Comparison of ENCODE assay signal across 22 cellular contexts in genomic region chr2:26333286-26333685, GRCh38. TPM values are rescaled to one million over a fixed set of nuclear protein-coding genes. Genes with fewer than 3 reads are reported as not detected.
DNase-seq lines count a peak whose midpoint lies in the region; ATAC-seq, FAIRE-seq and TF ChIP-seq lines count a peak whose summit lies in the region.
"Had no signal": no experiment of that assay in that cellular context is flagged by ENCODE, and none has a peak within 500 bp of the region (broad histone marks: within the 10 kb centered on the region; RNA-seq: fewer than 3 reads in every experiment).

No MANE protein-coding gene starts in this region.

- H3K27me3 Mint-ChIP-seq in activated CD4-positive, alpha-beta T cell treated with anti-CD3 and anti-CD28 coated beads for 36 hours, result no peaks in the 10 kb centered on the region
- H3K27me3 Mint-ChIP-seq: CD4-positive, CD25-positive, alpha-beta regulatory T cell had no signal

- H2AFZ ChIP-seq in OCI-LY7 (ENCODE audit: low read length), result no peak overlapping the region
- H2AFZ ChIP-seq: GM23338, PC-9 had no signal

- H4K20me1 ChIP-seq in OCI-LY7 (ENCODE audit: insufficient read depth, low read length), result no peaks in the 10 kb centered on the region

- H3K4me1 Mint-ChIP-seq in activated CD4-positive, alpha-beta T cell treated with anti-CD3 and anti-CD28 coated beads for 36 hours, result peaks cover 23% of the 10 kb centered on the region

- peak overlapping the region; percentile 21; the same call in 2 of the 3 replicates for H3K4me2 ChIP-seq in A549
- no peak overlapping the region for H3K4me2 ChIP-seq in OCI-LY7 (ENCODE audit: low read length)
- H3K4me2 ChIP-seq: GM23338, PC-9 had no signal

- no peaks in the 10 kb centered on the region for H3K9me3 Mint-ChIP-seq in activated CD4-positive, alpha-beta T cell treated with anti-CD3 and anti-CD28 coated beads for 36 hours (ENCODE audit: low read depth)
- H3K9me3 Mint-ChIP-seq: CD4-positive, CD25-positive, alpha-beta regulatory T cell; GM23338 had no signal

- no peak overlapping the region for H3K4me3 Mint-ChIP-seq in activated CD4-positive, alpha-beta T cell treated with anti-CD3 and anti-CD28 coated beads for 36 hours
- H3K4me3 Mint-ChIP-seq: GM23338 had no signal

- DNase-seq in A549 (ENCODE audit: low read depth in 1 of 2, low spot score in 1 of 2) (no peak), COLO668 (lab: John Stamatoyannopoulos, UW; ENCODE audit: unreplicated experiment) (peak; percentile 30), NCI-H748 treated with DMSO at 0.1 percent for 48 hours (lab: John Stamatoyannopoulos, UW) (peak; percentile 5), kidney tubule cell (ENCODE audit: low spot score) (peak; percentile 79), OCI-LY7 (ENCODE audit: low spot score) (no peak), activated gamma-delta T cell treated with Interleukin-2 at 50 U/mL for 16 hours (no peak), esophagus muscularis mucosa (ENCODE audit: extremely low spot score) (no peak)
- DNase-seq in activated CD4-positive, alpha-beta T cell treated with anti-CD3 and anti-CD28 coated beads for 36 hours, result no peak
- DNase-seq: CD4-positive, CD25-positive, alpha-beta regulatory T cell; DND-41; GDM1; NCI-H1417 treated with DMSO at 0.1 percent for 48 hours; NCI-H1930; NCI-H226; NCI-H524 treated with DMSO at 0.1 percent for 48 hours; PC-9 had no signal

- no peaks in the 10 kb centered on the region for H3K79me2 ChIP-seq in OCI-LY7 (ENCODE audit: insufficient read depth, low read depth, low read length)

- H3K9me2 ChIP-seq in OCI-LY7 (ENCODE audit: insufficient read depth, low read length), result 0 out of 2 replicates have a peak, but pooled peaks cover 3% of the 10 kb centered on the region

- intact Hi-C loops in OCI-LY7 (cut with micrococcal nuclease; ENCODE audit: unreplicated experiment) (loop anchor here (5.0 kb wide), 1 partner anchor 96 kb away; no protein-coding TSS in a partner anchor), esophagus muscularis mucosa (cut with DNase I) (loop anchor here (10.0 kb wide), 1 partner anchor 378 kb away; no protein-coding TSS in a partner anchor)
- intact Hi-C loops in activated CD4-positive, alpha-beta T cell treated with anti-CD3 and anti-CD28 coated beads for 36 hours (cut with DNase I, micrococcal nuclease), result loop anchor here (5.0 kb wide), 3 partner anchors 36 to 161 kb away; partner anchors contain the start of gene GAREM2 (in 1 of the 2)

- FAIRE-seq in A549 (lab: Jason Lieb, UNC), result no peak
- FAIRE-seq: D721Med, GM12891 had no signal

- no peak for TF ChIP-seq POLR2A in A549 (IDR thresholded peaks at IDR 0.05; ENCODE audit: low read length)
- TF ChIP-seq POLR2A in esophagus muscularis mucosa (IDR thresholded peaks at IDR 0.05; ENCODE audit: low read depth), result no peak

- BruUV-seq in OCI-LY7 (replicated peaks; lab: Mats Ljungman, UMichigan), result no TSS peak

- H3K27me3 ChIP-seq in esophagus muscularis mucosa, result no peaks in the 10 kb centered on the region

- POLR2A ChIA-PET in A549 (lab: Yijun Ruan, JAX), result no interaction called here
- POLR2A ChIA-PET in OCI-LY7 (lab: Charles Lee), result interaction anchor here (1.4 kb wide), 1 partner anchor 14 kb away, joined by 5 read pairs; the partner anchor contains the start of gene ADGRF3
- POLR2A ChIA-PET in activated CD4-positive, alpha-beta T cell treated with anti-CD3 and anti-CD28 coated beads for 36 hours (lab: Charles Lee), result no interaction called here

- no peak overlapping the region for H3K4me3 ChIP-seq in A549
- no peak overlapping the region for H3K4me3 ChIP-seq in OCI-LY7 (ENCODE audit: low read depth, low read length, poor library complexity, severe bottlenecking)
- no peak overlapping the region for H3K4me3 ChIP-seq in esophagus muscularis mucosa
- H3K4me3 ChIP-seq: GM23338, PC-9 had no signal

- H3K27ac ChIP-seq in A549 (no peak overlapping the region), OCI-LY7 (ENCODE audit: low read depth, low read length, poor library complexity, severe bottlenecking) (no peak overlapping the region), esophagus muscularis mucosa (replicated peaks in 1 of 4) (no peak overlapping the region)
- H3K27ac ChIP-seq: HL-60, PC-9 had no signal

- no peak for TF ChIP-seq RAD21 in A549 (conservative IDR thresholded peaks at IDR 0.05 in 1 of 2, IDR thresholded peaks at IDR 0.05 in 1 of 2)

- H3K36me3 Mint-ChIP-seq in activated CD4-positive, alpha-beta T cell treated with anti-CD3 and anti-CD28 coated beads for 36 hours (ENCODE audit: low read depth), result no peaks in the 10 kb centered on the region
- H3K36me3 Mint-ChIP-seq: CD4-positive, CD25-positive, alpha-beta regulatory T cell had no signal

- H3K9me3 ChIP-seq in A549 (no peaks in the 10 kb centered on the region), OCI-LY7 (ENCODE audit: low read length) (no peaks in the 10 kb centered on the region), esophagus muscularis mucosa (no peaks in the 10 kb centered on the region)

- TF ChIP-seq EP300 in A549 (IDR thresholded peaks at IDR 0.05) (no peak), esophagus muscularis mucosa (IDR thresholded peaks at IDR 0.05) (no peak)

- H3K36me3 ChIP-seq in OCI-LY7 (ENCODE audit: insufficient read depth, low read length), result no peaks in the 10 kb centered on the region
- H3K36me3 ChIP-seq in esophagus muscularis mucosa, result no peaks in the 10 kb centered on the region

- TF ChIP-seq CTCF in A549 (IDR thresholded peaks at IDR 0.05), result no peak
- TF ChIP-seq CTCF in OCI-LY7 (conservative IDR thresholded peaks at IDR 0.05; ENCODE audit: low read length), result no peak
- no peak for TF ChIP-seq CTCF in esophagus muscularis mucosa (IDR thresholded peaks at IDR 0.05)

- H3K27ac Mint-ChIP-seq in activated CD4-positive, alpha-beta T cell treated with anti-CD3 and anti-CD28 coated beads for 36 hours, result no peak overlapping the region
- H3K27ac Mint-ChIP-seq: GM23338 had no signal

- 23% methylated on average over 2 of the region's 2 CpGs for WGBS in A549 (ENCODE audit: missing lambda C conversion rate)
- no CpG with 5 or more reads among the region's 2 CpGs for WGBS in esophagus muscularis mucosa

- CTCF ChIA-PET in A549 (lab: Yijun Ruan, JAX), result interaction anchor here (13.9 kb wide), 1 partner anchor 18 kb away, joined by 156 read pairs; no protein-coding TSS in a partner anchor
- CTCF ChIA-PET in OCI-LY7 (lab: Charles Lee; ENCODE audit: unreplicated experiment), result no interaction called here
- CTCF ChIA-PET in activated CD4-positive, alpha-beta T cell treated with anti-CD3 and anti-CD28 coated beads for 36 hours (lab: Charles Lee), result interaction anchor here (1.3 kb wide), 1 partner anchor 13 kb away, joined by 8 read pairs; the partner anchor contains the start of genes ADGRF3 and SELENOI

- ATAC-seq in A549, result no peak
- no peak for ATAC-seq in activated CD4-positive, alpha-beta T cell treated with anti-CD3 and anti-CD28 coated beads for 36 hours
- ATAC-seq: GM23338, HCT116 had no signal

- H3K4me1 ChIP-seq in A549 (peaks cover 8% of the 10 kb centered on the region), OCI-LY7 (ENCODE audit: insufficient read depth, low read length, poor library complexity, severe bottlenecking) (peaks cover 19% of the 10 kb centered on the region), esophagus muscularis mucosa (peaks cover 0 to 3% (median 0%) of the 10 kb centered on the region in 4 donors)

TF ChIP-seq in A549, 52 proteins besides CTCF, POLR2A, EP300 and RAD21:
- TF ChIP-seq MAX (IDR thresholded peaks at IDR 0.05) (no peak), ELK1 (IDR thresholded peaks at IDR 0.05; ENCODE audit: low read depth, low read length) (no peak), SMC3 (IDR thresholded peaks at IDR 0.05) (no peak), POLR2AphosphoS2 (conservative IDR thresholded peaks at IDR 0.05; ENCODE audit: low read length) (no peak)
TF ChIP-seq in A549: peak in this region for 0.

RNA-seq across cellular contexts. Expression of gene SELENOI, which starts 12.7 kb away (rescaled TPM):
- polyA plus RNA-seq in A549 (2011; rRNA removed) (30.5 and 38.7 TPM in 2 replicates), A549 (2017; fragmentation: RNase III; extraction: RNeasy Plus Mini Kit Qiagen cat#74134 plus additional on column Dnase treatment) (16.4 to 18.2 TPM (median 17.9 TPM) in 3 replicates)
- polyA plus RNA-seq in A549 (2012; cell fraction: cytosol; rRNA removed), result 6.1 and 6.9 TPM in 2 replicates
- polyA plus RNA-seq in A549 (2012; cell fraction: nucleus; rRNA removed), result 11.9 and 14.7 TPM in 2 replicates
- polyA minus RNA-seq in A549 (2011; rRNA and poly(A)+ RNA removed), result 120 and 161 TPM in 2 replicates
- 29.0 TPM in 2 replicates for total RNA-seq in OCI-LY7 (2014; rRNA removed; shearing (Covaris generic))
- total RNA-seq in OCI-LY7 (2022) (44.8 and 53.1 TPM in 2 replicates), esophagus muscularis mucosa (10 to 100 TPM in 2 of 4 donors, 1 to 10 TPM in 2; 6.4 to 11.2 (median 9.3) TPM)
- total RNA-seq in activated CD4-positive, alpha-beta T cell treated with anti-CD3 and anti-CD28 coated beads for 36 hours, result 10 to 100 TPM; 26.5 to 42.3 TPM

RNA-seq across cellular contexts. Expression of gene ADGRF3, which starts 13.3 kb away (rescaled TPM):
- 0.21 and 0.22 TPM in 2 replicates for polyA plus RNA-seq in A549 (2011; rRNA removed)
- polyA plus RNA-seq in A549 (2012; cell fraction: cytosol; rRNA removed), result 0.05 TPM in 2 replicates
- 0.36 and 0.50 TPM in 2 replicates for polyA plus RNA-seq in A549 (2012; cell fraction: nucleus; rRNA removed)
- polyA plus RNA-seq in A549 (2017; fragmentation: RNase III; extraction: RNeasy Plus Mini Kit Qiagen cat#74134 plus additional on column Dnase treatment), result 0.12 to 0.80 TPM (median 0.38 TPM) in 3 replicates
- 0.15 and 0.29 TPM in 2 replicates for polyA minus RNA-seq in A549 (2011; rRNA and poly(A)+ RNA removed)
- 0.90 and 3.8 TPM in 2 replicates for total RNA-seq in OCI-LY7 (2014; rRNA removed; shearing (Covaris generic))
- 3.9 and 4.7 TPM in 2 replicates for total RNA-seq in OCI-LY7 (2022)
- total RNA-seq in activated CD4-positive, alpha-beta T cell treated with anti-CD3 and anti-CD28 coated beads for 36 hours, result 1 to 10 TPM; 3.1 to 4.1 TPM
- not detected for total RNA-seq in esophagus muscularis mucosa
- total RNA-seq: SK-MEL-5 had no signal

Comparison
In these comparisons a context has a peak if more than half of its experiments do, and no peak if none do; other contexts are left out.
1. DNase-seq: peak in COLO668 (single experiment), NCI-H748 treated with DMSO at 0.1 percent for 48 hours (single experiment) and kidney tubule cell (single experiment); none in A549 (0 of 2), OCI-LY7 (single experiment), activated gamma-delta T cell treated with Interleukin-2 at 50 U/mL for 16 hours (single experiment), activated CD4-positive, alpha-beta T cell treated with anti-CD3 and anti-CD28 coated beads for 36 hours (single experiment) and esophagus muscularis mucosa (single experiment).